Comparison of ENCODE assay signal across 13 cellular contexts in genomic region chr1:112522621-112523020, GRCh38. TPM values are rescaled to one million over a fixed set of nuclear protein-coding genes. Genes with fewer than 3 reads are reported as not detected.
A peak's percentile ranks its signal among the peaks of the same experiment; 100 is the strongest.
DNase-seq lines count a peak whose midpoint lies in the region; ATAC-seq and TF ChIP-seq lines count a peak whose summit lies in the region.
"Had no signal": no experiment of that assay in that cellular context is flagged by ENCODE, and none has a peak within 500 bp of the region (broad histone marks: within the 10 kb centered on the region; RNA-seq: fewer than 3 reads in every experiment).

No MANE protein-coding gene starts in this region.

- H3K4me2 ChIP-seq in Karpas-422 (ENCODE audit: low read depth, low read length, poor library complexity, severe bottlenecking), result no peak overlapping the region

- H3K27me3 Mint-ChIP-seq in effector memory CD8-positive, alpha-beta T cell, result no peaks in the 10 kb centered on the region

- H3K4me3 ChIP-seq in AG10803 (ENCODE audit: low read length), result no peak overlapping the region
- H3K4me3 ChIP-seq in choroid plexus epithelial cell (ENCODE audit: low read depth, low read length), result no peak overlapping the region
- H3K4me3 ChIP-seq in mesodermal cell (ENCODE audit: extremely low read depth, insufficient read depth, low read length, poor library complexity, severe bottlenecking), result no peak overlapping the region
- no peak overlapping the region for H3K4me3 ChIP-seq in Karpas-422 (ENCODE audit: low read length)
- H3K4me3 ChIP-seq: cardiac muscle cell had no signal

- no peak for TF ChIP-seq CTCF in AG10803 (conservative IDR thresholded peaks at IDR 0.05; ENCODE audit: low read length)
- TF ChIP-seq CTCF in choroid plexus epithelial cell (conservative IDR thresholded peaks at IDR 0.05; ENCODE audit: low read depth, low read length), result no peak

- H3K4me3 Mint-ChIP-seq in effector memory CD8-positive, alpha-beta T cell, result no peak overlapping the region

- no peaks in the 10 kb centered on the region for H3K79me2 ChIP-seq in Karpas-422 (ENCODE audit: low read length)

- H3K27ac Mint-ChIP-seq in effector memory CD8-positive, alpha-beta T cell, result no peak overlapping the region

- peaks cover 2% of the 10 kb centered on the region for H3K36me3 Mint-ChIP-seq in effector memory CD8-positive, alpha-beta T cell (ENCODE audit: insufficient read depth)

- peak overlapping the region; percentile 71 for H3K27ac ChIP-seq in mesodermal cell (ENCODE audit: low read depth, low read length, severe bottlenecking)
- H3K27ac ChIP-seq in Karpas-422 (ENCODE audit: low read length), result no peak overlapping the region
- H3K27ac ChIP-seq: C4-2B, cardiac muscle cell had no signal

- WGBS in mesodermal cell (ENCODE audit: insufficient coverage in 2 of 2), 2 experiments, result no CpG with 5 or more reads among the region's 1 CpG

- no peak overlapping the region for H3K9ac ChIP-seq in Karpas-422 (ENCODE audit: low read length)

- H3K9me3 ChIP-seq in mesodermal cell (ENCODE audit: control insufficient read depth, low read length) (no peaks in the 10 kb centered on the region), Karpas-422 (ENCODE audit: low read length) (no peaks in the 10 kb centered on the region)

- no peak overlapping the region for H2AFZ ChIP-seq in Karpas-422 (ENCODE audit: low read length)

- no peaks in the 10 kb centered on the region for H4K20me1 ChIP-seq in Karpas-422 (ENCODE audit: insufficient read depth, low read depth, low read length)

- H3K27me3 ChIP-seq in Karpas-422 (ENCODE audit: low read length), result 0 out of 2 replicates have a peak, but pooled peaks cover 3% of the 10 kb centered on the region
- H3K27me3 ChIP-seq: cardiac muscle cell had no signal

- DNase-seq in AG10803 (ENCODE audit: low read depth) (peak; percentile 91), MV-4-11 (lab: John Stamatoyannopoulos, UW) (peak; percentile 92), choroid plexus epithelial cell (ENCODE audit: low read depth) (peak; percentile 98), Karpas-422 (no peak)
- DNase-seq in effector memory CD8-positive, alpha-beta T cell, result no peak
- DNase-seq: activated CD8-positive, alpha-beta memory T cell treated with anti-CD3 and anti-CD28 coated beads, Interleukin-2, amount 50 U/mL, for 4 hours; MM.1S; small intestine had no signal

- H3K4me1 ChIP-seq in mesodermal cell (ENCODE audit: control insufficient read depth, insufficient read depth, low read length, poor library complexity, severe bottlenecking), result peaks cover 59% of the 10 kb centered on the region
- H3K4me1 ChIP-seq in Karpas-422 (ENCODE audit: low read length), result no peaks in the 10 kb centered on the region

- ATAC-seq in GM21367 (IDR thresholded peaks at IDR 0.05; ENCODE audit: unreplicated experiment), result no peak
- no peak for ATAC-seq in GM21529 (IDR thresholded peaks at IDR 0.05; ENCODE audit: unreplicated experiment)
- no peak for ATAC-seq in effector memory CD8-positive, alpha-beta T cell (replicated peaks)

- H3K9me3 Mint-ChIP-seq in effector memory CD8-positive, alpha-beta T cell, result no peaks in the 10 kb centered on the region

- H3K36me3 ChIP-seq in mesodermal cell (ENCODE audit: control insufficient read depth, insufficient read depth, low read length) (peaks cover 13% of the 10 kb centered on the region), Karpas-422 (ENCODE audit: insufficient read depth, low read length) (no peaks in the 10 kb centered on the region)

- H3K4me1 Mint-ChIP-seq in effector memory CD8-positive, alpha-beta T cell (ENCODE audit: low read depth in 2 of 2), result no peaks in the 10 kb centered on the region

- H3K9me2 ChIP-seq in Karpas-422 (replicated peaks; ENCODE audit: insufficient read depth, low read length), result no peaks in the 10 kb centered on the region

RNA-seq across cellular contexts. Expression of gene WNT2B, which starts 13.9 kb away (rescaled TPM):
- 0.70 TPM for polyA plus RNA-seq in mesodermal cell (2013, experiment 1 of 2)
- polyA plus RNA-seq in mesodermal cell (2013, experiment 2 of 2), result 0.40 TPM
- not detected in 2 replicates for total RNA-seq in Karpas-422 (2014; rRNA removed; shearing (Covaris generic); ENCODE audit: low replicate concordance)

Comparison
In these comparisons a context has a peak if more than half of its experiments do, and no peak if none do; other contexts are left out.
1. DNase-seq: peak in AG10803 (single experiment), MV-4-11 (single experiment) and choroid plexus epithelial cell (single experiment); none in Karpas-422 (single experiment) and effector memory CD8-positive, alpha-beta T cell (0 of 3).